ENCODE assay signal across 9 cellular contexts in genomic region chr5:90020575-90021535, GRCh38.
DNase-seq lines count a peak whose midpoint lies in the region; ATAC-seq and TF ChIP-seq lines count a peak whose summit lies in the region.
"Had no signal": no experiment of that assay in that cellular context is flagged by ENCODE, and none has a peak within 500 bp of the region (broad histone marks: within the 10 kb centered on the region; RNA-seq: fewer than 3 reads in every experiment).

No MANE protein-coding gene starts in this region.

- CTCF ChIA-PET in CD8-positive, alpha-beta memory T cell (lab: Charles Lee), result no interaction called here

- H3K4me3 ChIP-seq in foreskin fibroblast (ENCODE audit: low read depth in 1 of 2, low read length in 2 of 2), result peak overlapping the region; percentile 16 to 26
- no peak overlapping the region for H3K4me3 ChIP-seq in CD8-positive, alpha-beta memory T cell (ENCODE audit: low read length)

- no peak overlapping the region for H3K27ac ChIP-seq in CD8-positive, alpha-beta memory T cell (ENCODE audit: low read depth, low read length)

- H3K36me3 Mint-ChIP-seq in stimulated activated memory B cell treated with anti-CD40 and anti-IgM and Interleukin-4, amounts not matched to agents 10 μg/mL and 1 μg/mL and 100 μg/mL, for 72 hours, result no peaks in the 10 kb centered on the region
- H3K36me3 Mint-ChIP-seq in CD8-positive, alpha-beta memory T cell, result no peaks in the 10 kb centered on the region

- no peak overlapping the region for H3K27ac Mint-ChIP-seq in stimulated activated memory B cell treated with anti-CD40 and anti-IgM and Interleukin-4, amounts not matched to agents 10 μg/mL and 1 μg/mL and 100 μg/mL, for 72 hours
- no peak overlapping the region for H3K27ac Mint-ChIP-seq in CD8-positive, alpha-beta memory T cell

- H3K36me3 ChIP-seq in CD8-positive, alpha-beta memory T cell (ENCODE audit: insufficient read depth, low read length), result no peaks in the 10 kb centered on the region
- H3K36me3 ChIP-seq: BLaER1 treated with 17β-estradiol and CSF1 and Interleukin-3, amounts not matched to agents 10 nM and 100 nM had no signal

- peaks cover 16% of the 10 kb centered on the region for H3K4me1 Mint-ChIP-seq in stimulated activated memory B cell treated with anti-CD40 and anti-IgM and Interleukin-4, amounts not matched to agents 10 μg/mL and 1 μg/mL and 100 μg/mL, for 72 hours
- no peaks in the 10 kb centered on the region for H3K4me1 Mint-ChIP-seq in CD8-positive, alpha-beta memory T cell

- no peaks in the 10 kb centered on the region for H3K27me3 ChIP-seq in CD8-positive, alpha-beta memory T cell (ENCODE audit: insufficient read depth, low read length, poor library complexity, severe bottlenecking)
- H3K27me3 ChIP-seq: BLaER1 treated with 17β-estradiol and CSF1 and Interleukin-3, amounts not matched to agents 10 nM and 100 nM had no signal

- TF ChIP-seq CTCF in foreskin fibroblast (IDR thresholded peaks at IDR 0.05; ENCODE audit: low read depth, low read length), result no peak

- peak; percentile 33 for DNase-seq in SKM-1 treated with dmso at 0.1 percent for 144 hours (lab: John Stamatoyannopoulos, UW; ENCODE audit: unreplicated experiment)
- DNase-seq in SKM-1 (lab: John Stamatoyannopoulos, UW; ENCODE audit: unreplicated experiment), result no peak
- DNase-seq in OCI-M1 (lab: John Stamatoyannopoulos, UW), result peak; percentile 74
- peak; percentile 66 for DNase-seq in foreskin fibroblast
- DNase-seq in NCI-H2171 (lab: John Stamatoyannopoulos, UW), result no peak
- DNase-seq in CD8-positive, alpha-beta memory T cell, result no peak

- POLR2A ChIA-PET in CD8-positive, alpha-beta memory T cell (lab: Charles Lee), result no interaction called here

- peaks cover 9% of the 10 kb centered on the region for H3K27me3 Mint-ChIP-seq in stimulated activated memory B cell treated with anti-CD40 and anti-IgM and Interleukin-4, amounts not matched to agents 10 μg/mL and 1 μg/mL and 100 μg/mL, for 72 hours
- no peaks in the 10 kb centered on the region for H3K27me3 Mint-ChIP-seq in CD8-positive, alpha-beta memory T cell

- H3K4me3 Mint-ChIP-seq in stimulated activated memory B cell treated with anti-CD40 and anti-IgM and Interleukin-4, amounts not matched to agents 10 μg/mL and 1 μg/mL and 100 μg/mL, for 72 hours, result no peak overlapping the region
- H3K4me3 Mint-ChIP-seq in CD8-positive, alpha-beta memory T cell, result no peak overlapping the region

- ATAC-seq in HG03060 (IDR thresholded peaks at IDR 0.05; ENCODE audit: low read depth, unreplicated experiment), result peak; percentile 96
- ATAC-seq in stimulated activated memory B cell treated with anti-CD40 and anti-IgM and Interleukin-4, amounts not matched to agents 10 μg/mL and 1 μg/mL and 100 μg/mL, for 72 hours, result peak; percentile 76

- H3K9me3 ChIP-seq in CD8-positive, alpha-beta memory T cell (ENCODE audit: low read length), result no peaks in the 10 kb centered on the region
- H3K9me3 ChIP-seq: BLaER1 treated with 17β-estradiol and CSF1 and Interleukin-3, amounts not matched to agents 10 nM and 100 nM had no signal

- no peaks in the 10 kb centered on the region for H3K4me1 ChIP-seq in CD8-positive, alpha-beta memory T cell (ENCODE audit: insufficient read depth, low read length)

- no peaks in the 10 kb centered on the region for H3K9me3 Mint-ChIP-seq in stimulated activated memory B cell treated with anti-CD40 and anti-IgM and Interleukin-4, amounts not matched to agents 10 μg/mL and 1 μg/mL and 100 μg/mL, for 72 hours
- peaks cover 0 to 4% (median 3%) of the 10 kb centered on the region in 5 donors for H3K9me3 Mint-ChIP-seq in CD8-positive, alpha-beta memory T cell

Comparison
In these comparisons a context has a peak if more than half of its experiments do, and no peak if none do; other contexts are left out.
1. DNase-seq: peak in SKM-1 treated with dmso at 0.1 percent for 144 hours (single experiment), OCI-M1 (single experiment) and foreskin fibroblast (2 of 2); none in SKM-1 (single experiment), NCI-H2171 (single experiment) and CD8-positive, alpha-beta memory T cell (0 of 5).